Comparison of ENCODE assay signal across 8 cellular contexts in the genomic region with DNA sequence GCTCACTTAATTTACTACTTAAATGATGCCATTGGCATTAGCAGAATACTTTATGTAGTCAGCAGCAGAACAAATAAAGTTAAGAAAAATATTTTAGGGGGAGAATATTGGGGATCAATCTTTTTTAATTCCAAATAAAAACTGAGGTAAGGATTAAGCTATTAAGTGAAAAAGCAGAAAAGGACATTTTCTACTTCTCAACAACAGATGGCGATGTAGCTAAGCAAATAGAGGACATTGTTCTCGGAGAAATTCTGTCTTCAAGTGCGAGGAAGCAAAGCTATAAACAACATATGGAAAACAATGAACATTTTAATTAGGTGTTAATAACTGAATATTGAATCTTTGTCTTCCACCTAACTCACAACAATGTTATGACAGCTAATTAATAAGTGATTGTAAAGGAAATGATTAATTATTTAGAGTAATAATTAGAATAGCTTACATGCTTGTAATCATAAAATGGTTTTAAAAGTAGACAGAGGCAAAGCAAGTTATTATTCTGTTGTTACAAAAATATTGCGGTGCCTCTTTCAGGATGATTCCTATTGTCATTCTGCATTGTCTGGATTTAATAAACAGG. TPM values are rescaled to one million over a fixed set of nuclear protein-coding genes. Genes with fewer than 3 reads are reported as not detected.
DNase-seq lines count a peak whose midpoint lies in the region; ATAC-seq, FAIRE-seq and TF ChIP-seq lines count a peak whose summit lies in the region.

No MANE protein-coding gene starts in this region.

- H3K27ac Mint-ChIP-seq in naive B cell, result no peak overlapping the region
- no peak overlapping the region for H3K27ac Mint-ChIP-seq in activated T-cell treated with anti-CD3 and anti-CD28 coated beads, Interleukin-2, amount 50 U/mL, for 72 hours

- FAIRE-seq in H54 (lab: Jason Lieb, UNC), result peak; percentile 36

- H3K4me1 Mint-ChIP-seq in naive B cell, result peaks cover 0 to 7% (median 0%) of the 10 kb centered on the region in 3 donors
- H3K4me1 Mint-ChIP-seq in activated T-cell treated with anti-CD3 and anti-CD28 coated beads, Interleukin-2, amount 50 U/mL, for 72 hours (ENCODE audit: low read depth), result peaks cover 22% of the 10 kb centered on the region

- peaks cover 26 to 54% (median 47%) of the 10 kb centered on the region in 3 donors for H3K27me3 Mint-ChIP-seq in naive B cell
- peaks cover 80% of the 10 kb centered on the region for H3K27me3 Mint-ChIP-seq in activated T-cell treated with anti-CD3 and anti-CD28 coated beads, Interleukin-2, amount 50 U/mL, for 72 hours (ENCODE audit: low read depth)

- DNase-seq in CD1c-positive myeloid dendritic cell (ENCODE audit: extremely low spot score) (peak; percentile 70), H54 (ENCODE audit: insufficient read length, low spot score) (no peak), NCI-H774 (lab: John Stamatoyannopoulos, UW) (peak; percentile 47), dermis blood vessel endothelial cell (peak; percentile 72), naive B cell (peak; percentile 42)
- no peak for DNase-seq in activated T-cell treated with anti-CD3 and anti-CD28 coated beads, Interleukin-2, amount 50 U/mL, for 72 hours

- no peak for TF ChIP-seq POLR2A in H54 (IDR thresholded peaks at IDR 0.05; ENCODE audit: low read depth, low read length)

- H3K36me3 Mint-ChIP-seq in naive B cell, result no peaks in the 10 kb centered on the region
- H3K36me3 Mint-ChIP-seq in activated T-cell treated with anti-CD3 and anti-CD28 coated beads, Interleukin-2, amount 50 U/mL, for 72 hours (ENCODE audit: insufficient read depth in 2 of 2), result peaks cover 0 to 2% of the 10 kb centered on the region in 2 donors

- H3K9me3 Mint-ChIP-seq in naive B cell, result no peaks in the 10 kb centered on the region
- H3K9me3 Mint-ChIP-seq in activated T-cell treated with anti-CD3 and anti-CD28 coated beads, Interleukin-2, amount 50 U/mL, for 72 hours, result no peaks in the 10 kb centered on the region

- H3K4me3 Mint-ChIP-seq in naive B cell, result no peak overlapping the region
- no peak overlapping the region for H3K4me3 Mint-ChIP-seq in activated T-cell treated with anti-CD3 and anti-CD28 coated beads, Interleukin-2, amount 50 U/mL, for 72 hours

- ATAC-seq in naive B cell (ENCODE audit: low read depth in 2 of 2) (peak; percentile 37 to 40), HG03159 (IDR thresholded peaks at IDR 0.05; ENCODE audit: unreplicated experiment) (no peak), GM19328 (IDR thresholded peaks at IDR 0.05; ENCODE audit: unreplicated experiment) (no peak)
- no peak for ATAC-seq in activated T-cell treated with anti-CD3 and anti-CD28 coated beads, Interleukin-2, amount 50 U/mL, for 72 hours (replicated peaks in 1 of 2)

RNA-seq across cellular contexts. Expression of a gene that starts 32.8 kb away (rescaled TPM):
- total RNA-seq in dermis blood vessel endothelial cell, result 36.6 and 37.6 TPM in 2 replicates
- polyA plus RNA-seq in naive B cell (ENCODE audit: low read depth in 6 of 6), result 10 to 100 TPM in 3 of 6 donors, 1 to 10 TPM in 3; 5.1 to 11.6 (median 9.5) TPM
- 10 to 100 TPM; 34.1 to 39.3 TPM for total RNA-seq in activated T-cell treated with anti-CD3 and anti-CD28 coated beads, Interleukin-2, amount 50 U/mL, for 72 hours

RNA-seq across cellular contexts. Expression of a gene that starts 41.6 kb away (rescaled TPM):
- total RNA-seq in dermis blood vessel endothelial cell, result 15.5 and 22.9 TPM in 2 replicates
- 10 to 100 TPM; 23.6 to 54.5 (median 27.3) TPM for polyA plus RNA-seq in naive B cell (ENCODE audit: low read depth in 6 of 6)
- 10 to 100 TPM; 23.1 to 48.9 TPM for total RNA-seq in activated T-cell treated with anti-CD3 and anti-CD28 coated beads, Interleukin-2, amount 50 U/mL, for 72 hours

Comparison
In these comparisons a context has a peak if more than half of its experiments do, and no peak if none do; other contexts are left out.
1. DNase-seq: peak in CD1c-positive myeloid dendritic cell (single experiment), NCI-H774 (single experiment), dermis blood vessel endothelial cell (single experiment) and naive B cell (single experiment); none in H54 (single experiment) and activated T-cell treated with anti-CD3 and anti-CD28 coated beads, Interleukin-2, amount 50 U/mL, for 72 hours (0 of 2).
2. ATAC-seq: peak in naive B cell (2 of 2); none in activated T-cell treated with anti-CD3 and anti-CD28 coated beads, Interleukin-2, amount 50 U/mL, for 72 hours (0 of 2), HG03159 (single experiment) and GM19328 (single experiment).